In the genomic region with DNA sequence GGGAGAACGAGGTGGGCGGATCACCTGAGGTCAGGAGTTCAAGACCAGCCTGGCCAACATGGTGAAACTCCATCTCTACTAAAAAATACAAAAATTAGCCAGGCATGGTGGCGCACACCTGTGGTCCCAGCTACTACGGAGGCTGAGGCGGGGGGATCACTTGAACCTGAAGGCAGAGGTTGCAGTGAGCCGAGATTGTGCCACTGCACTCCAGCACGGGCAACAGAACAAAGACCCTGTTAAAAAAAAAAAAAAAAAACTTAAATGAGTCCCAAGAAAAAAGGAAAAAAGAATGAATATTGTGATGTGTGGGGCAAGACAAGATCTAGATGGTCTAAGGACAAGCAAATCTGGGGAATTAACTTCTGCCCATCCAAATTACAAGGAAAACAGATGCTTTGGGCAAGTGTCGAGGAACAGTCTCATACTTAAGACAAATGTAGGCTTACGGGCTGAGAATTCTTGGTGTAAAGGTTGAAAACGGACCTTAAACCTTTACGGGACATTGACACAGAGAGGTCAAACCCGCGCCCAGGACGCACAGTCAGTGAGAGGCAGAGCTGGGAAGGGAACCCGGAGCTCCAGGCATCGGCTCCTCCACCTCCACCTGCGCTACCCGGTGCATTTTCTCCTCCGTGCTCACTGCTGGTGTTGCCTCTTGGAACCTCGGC, we compare ENCODE assay signal across 8 cellular contexts. TPM values are rescaled to one million over a fixed set of nuclear protein-coding genes. Genes with fewer than 3 reads are reported as not detected.
DNase-seq lines count a peak whose midpoint lies in the region; ATAC-seq, FAIRE-seq and TF ChIP-seq lines count a peak whose summit lies in the region.

No MANE protein-coding gene starts in this region.

- CTCF ChIA-PET in activated naive CD4-positive, alpha-beta T cell treated with anti-CD3 and anti-CD28 coated beads, Interleukin-2, amount 10 ng/mL, durations not matched to agents 7 days and 5 days (lab: Charles Lee): interaction anchor here (0.7 kb wide), 1 partner anchor 54 kb away, joined by 3 read pairs; the partner anchor contains the start of gene ZBTB45

- no peak for DNase-seq in activated naive CD4-positive, alpha-beta T cell treated with anti-CD3 and anti-CD28 coated beads, Interleukin-2, amount 10 ng/mL, durations not matched to agents 7 days and 5 days
- DNase-seq in activated naive CD4-positive, alpha-beta T cell treated with anti-CD3 and anti-CD28 coated beads, Interleukin-2, amount 50 U/mL, for 16 hours: no peak
- DNase-seq in NCI-H226 (peak; percentile 15), epithelial cell of proximal tubule (ENCODE audit: low read depth) (no peak), pancreas (no peak), NCI-H1417 (lab: John Stamatoyannopoulos, UW) (no peak), thyroid gland (no peak), NCI-H1930 (lab: John Stamatoyannopoulos, UW) (no peak)

- no peaks in the 10 kb centered on the region for H3K27me3 ChIP-seq in pancreas
- no peaks in the 10 kb centered on the region for H3K27me3 ChIP-seq in thyroid gland

- WGBS in pancreas, 2 donors: 31 to 33% methylated on average over 20 of the region's 20 CpGs
- 35 to 43% methylated on average over 17 to 20 of the region's 20 CpGs for WGBS in thyroid gland, 2 donors

- no peak overlapping the region for H3K27ac Mint-ChIP-seq in activated naive CD4-positive, alpha-beta T cell treated with anti-CD3 and anti-CD28 coated beads, Interleukin-2, amount 10 ng/mL, durations not matched to agents 7 days and 5 days

- H3K36me3 ChIP-seq in pancreas (peaks cover 0 to 3% (median 0%) of the 10 kb centered on the region in 3 donors), thyroid gland (peaks cover 5 to 12% of the 10 kb centered on the region in 2 donors)

- H3K4me1 Mint-ChIP-seq in activated naive CD4-positive, alpha-beta T cell treated with anti-CD3 and anti-CD28 coated beads, Interleukin-2, amount 10 ng/mL, durations not matched to agents 7 days and 5 days: peaks cover 23% of the 10 kb centered on the region

- H3K27ac ChIP-seq in pancreas: peak overlapping the region in 1 of 4 donors; percentile 54
- H3K27ac ChIP-seq in thyroid gland: no peak overlapping the region

- peak; percentile 39 to 54 (median 52) for ATAC-seq in pancreas

- H3K9me3 ChIP-seq in pancreas (no peaks in the 10 kb centered on the region), thyroid gland (no peaks in the 10 kb centered on the region)

- H3K4me1 ChIP-seq in pancreas: peaks cover 0 to 5% (median 0%) of the 10 kb centered on the region in 3 donors
- H3K4me1 ChIP-seq in thyroid gland: peaks cover 8 to 9% of the 10 kb centered on the region in 2 donors

- no peak for TF ChIP-seq POLR2A in thyroid gland (IDR thresholded peaks at IDR 0.05)

- no peaks in the 10 kb centered on the region for H3K9me3 Mint-ChIP-seq in activated naive CD4-positive, alpha-beta T cell treated with anti-CD3 and anti-CD28 coated beads, Interleukin-2, amount 10 ng/mL, durations not matched to agents 7 days and 5 days

- intact Hi-C loops in pancreas (cut with DNase I): no loop called here
- intact Hi-C loops in thyroid gland (cut with DNase I): no loop called here

- H3K36me3 Mint-ChIP-seq in activated naive CD4-positive, alpha-beta T cell treated with anti-CD3 and anti-CD28 coated beads, Interleukin-2, amount 10 ng/mL, durations not matched to agents 7 days and 5 days: peaks cover 11% of the 10 kb centered on the region

- TF ChIP-seq CTCF in epithelial cell of proximal tubule (conservative IDR thresholded peaks at IDR 0.05; ENCODE audit: low read depth, low read length) (no peak), pancreas (IDR thresholded peaks at IDR 0.05) (no peak), thyroid gland (IDR thresholded peaks at IDR 0.05) (no peak)

- peaks cover 14% of the 10 kb centered on the region for H3K27me3 Mint-ChIP-seq in activated naive CD4-positive, alpha-beta T cell treated with anti-CD3 and anti-CD28 coated beads, Interleukin-2, amount 10 ng/mL, durations not matched to agents 7 days and 5 days

- peak overlapping the region; percentile 81 for H3K4me3 Mint-ChIP-seq in activated naive CD4-positive, alpha-beta T cell treated with anti-CD3 and anti-CD28 coated beads, Interleukin-2, amount 10 ng/mL, durations not matched to agents 7 days and 5 days

- peak overlapping the region; percentile 96 for H3K4me3 ChIP-seq in epithelial cell of proximal tubule (ENCODE audit: low read depth, low read length)
- peak overlapping the region; percentile 96 to 100 (median 98) for H3K4me3 ChIP-seq in pancreas
- H3K4me3 ChIP-seq in thyroid gland (replicated peaks in 1 of 3): peak overlapping the region in 1 of 3 donors; percentile 81

- FAIRE-seq in pancreas (lab: Jason Lieb, UNC): no peak

RNA-seq across cellular contexts. Expression of gene ZNF324, which starts 0.7 kb away (rescaled TPM):
- total RNA-seq in epithelial cell of proximal tubule: 7.2 and 13.8 TPM in 2 replicates
- total RNA-seq in pancreas: 1 to 10 TPM; 4.2 to 7.3 (median 6.3) TPM
- polyA plus RNA-seq in pancreas: 1 to 10 TPM; 3.5 to 5.5 TPM
- total RNA-seq in thyroid gland: 10 to 100 TPM; 27.0 to 41.7 (median 32.2) TPM

RNA-seq across cellular contexts. Expression of gene ZNF446, which starts 9.9 kb away (rescaled TPM):
- total RNA-seq in epithelial cell of proximal tubule (8.6 and 9.7 TPM in 2 replicates), pancreas (1 to 10 TPM; 4.4 to 6.6 (median 5.1) TPM), thyroid gland (10 to 100 TPM; 15.2 to 30.0 (median 25.6) TPM)
- 10 to 100 TPM; 19.9 to 23.6 TPM for polyA plus RNA-seq in pancreas

RNA-seq across cellular contexts. Expression of gene ZNF324B, which starts 14.8 kb away (rescaled TPM):
- 0.98 and 3.8 TPM in 2 replicates for total RNA-seq in epithelial cell of proximal tubule
- 1 to 10 TPM; 3.5 to 5.6 (median 4.2) TPM for total RNA-seq in pancreas
- polyA plus RNA-seq in pancreas: 1 to 10 TPM; 3.0 to 4.5 TPM
- total RNA-seq in thyroid gland: 10 to 100 TPM; 10.6 to 16.8 (median 13.4) TPM

RNA-seq across cellular contexts. Expression of gene ZNF132, which starts 26.3 kb away (rescaled TPM):
- total RNA-seq in epithelial cell of proximal tubule (1.8 and 2.4 TPM in 2 replicates), pancreas (1 to 10 TPM; 1.4 to 6.1 (median 2.1) TPM), thyroid gland (10 to 100 TPM; 13.3 to 24.3 (median 16.2) TPM)
- polyA plus RNA-seq in pancreas: 1 to 10 TPM; 1.1 to 2.0 TPM

RNA-seq across cellular contexts. Expression of gene SLC27A5, which starts 45.6 kb away (rescaled TPM):
- total RNA-seq in epithelial cell of proximal tubule (14.8 and 15.8 TPM in 2 replicates), pancreas (1 to 10 TPM; 3.0 to 6.7 (median 5.0) TPM), thyroid gland (10 to 100 TPM; 10.6 to 22.4 (median 17.7) TPM)
- polyA plus RNA-seq in pancreas: 10 to 100 TPM; 12.8 to 15.6 TPM
